20 cellular contexts compared by ENCODE assay signal in genomic region chrX:9257718-9258117, GRCh38.
DNase-seq lines count a peak whose midpoint lies in the region; ATAC-seq and TF ChIP-seq lines count a peak whose summit lies in the region.
"Had no signal": no experiment of that assay in that cellular context is flagged by ENCODE, and none has a peak within 500 bp of the region (broad histone marks: within the 10 kb centered on the region; RNA-seq: fewer than 3 reads in every experiment).

No MANE protein-coding gene starts in this region.

- H3K4me3 Mint-ChIP-seq in activated CD8-positive, alpha-beta T cell treated with anti-CD3 and anti-CD28 coated beads, Interleukin-2, amount 10 ng/mL, durations not matched to agents 7 days and 5 days, result no peak overlapping the region
- H3K4me3 Mint-ChIP-seq in stimulated activated naive CD8-positive, alpha-beta T cell treated with anti-CD3 and anti-CD28 coated beads, Interleukin-15, Interleukin-2, amounts not matched to agents 100 ng/mL and 50 ng/mL, for 24 hours, result peak overlapping the region; percentile 32
- H3K4me3 Mint-ChIP-seq: CD8-positive, alpha-beta T cell had no signal

- no peaks in the 10 kb centered on the region for H3K27me3 Mint-ChIP-seq in activated CD8-positive, alpha-beta T cell treated with anti-CD3 and anti-CD28 coated beads, Interleukin-2, amount 10 ng/mL, durations not matched to agents 7 days and 5 days (ENCODE audit: low read depth)
- H3K27me3 Mint-ChIP-seq in stimulated activated naive CD8-positive, alpha-beta T cell treated with anti-CD3 and anti-CD28 coated beads, Interleukin-15, Interleukin-2, amounts not matched to agents 100 ng/mL and 50 ng/mL, for 24 hours, result no peaks in the 10 kb centered on the region

- intact Hi-C loops in dorsolateral prefrontal cortex (cut with DNase I), result no loop called here

- TF ChIP-seq CTCF in dorsolateral prefrontal cortex (IDR thresholded peaks at IDR 0.05 in 54 of 56, conservative IDR thresholded peaks at IDR 0.05 in 2 of 56; ENCODE audit: low read depth in 1 of 56, partially characterized antibody in 56 of 56), result no peak

- DNase-seq in activated CD4-positive, alpha-beta T cell treated with anti-CD3 and anti-CD28 coated beads for 48 hours, result peak; percentile 24
- no peak for DNase-seq in activated CD4-positive, alpha-beta T cell treated with anti-CD3 and anti-CD28 coated beads for 4 hours
- no peak for DNase-seq in activated naive CD4-positive, alpha-beta T cell treated with anti-CD3 and anti-CD28 coated beads, Interleukin-2, amount 50 U/mL, for 72 hours (ENCODE audit: low spot score in 2 of 2)
- DNase-seq in activated naive CD4-positive, alpha-beta T cell treated with Interleukin-2 at 50 U/mL for 16 hours, result no peak
- DNase-seq in activated CD8-positive, alpha-beta T cell treated with anti-CD3 and anti-CD28 coated beads, Interleukin-2, amount 10 ng/mL, durations not matched to agents 7 days and 5 days, result no peak
- DNase-seq in dorsolateral prefrontal cortex, result no peak
- DNase-seq: AML-193; CD8-positive, alpha-beta T cell; DND-41; IMR-90; NCI-H1694; NCI-H2081; NCI-H2171; NCI-H345; NCI-H524; NCI-H774; NK-92 treated with Interleukin-12 subunit alpha and Interleukin-12 subunit beta, amount 100 ng/mL, for 24 hours had no signal

- no peak overlapping the region for H3K27ac ChIP-seq in dorsolateral prefrontal cortex
- H3K27ac ChIP-seq: KMS-11 had no signal

- CTCF ChIA-PET in activated CD8-positive, alpha-beta T cell treated with anti-CD3 and anti-CD28 coated beads, Interleukin-2, amount 10 ng/mL, durations not matched to agents 7 days and 5 days (lab: Charles Lee), result no interaction called here

- no peak overlapping the region for H3K27ac Mint-ChIP-seq in activated naive CD4-positive, alpha-beta T cell treated with anti-CD3 and anti-CD28 coated beads, Interleukin-2, amount 50 U/mL, for 72 hours
- H3K27ac Mint-ChIP-seq in activated CD8-positive, alpha-beta T cell treated with anti-CD3 and anti-CD28 coated beads, Interleukin-2, amount 10 ng/mL, durations not matched to agents 7 days and 5 days, result peak overlapping the region; percentile 15
- peak overlapping the region; percentile 92 for H3K27ac Mint-ChIP-seq in stimulated activated naive CD8-positive, alpha-beta T cell treated with anti-CD3 and anti-CD28 coated beads, Interleukin-15, Interleukin-2, amounts not matched to agents 100 ng/mL and 50 ng/mL, for 24 hours
- H3K27ac Mint-ChIP-seq: CD8-positive, alpha-beta T cell had no signal

- peak; percentile 49 to 55 for ATAC-seq in activated naive CD4-positive, alpha-beta T cell treated with anti-CD3 and anti-CD28 coated beads, Interleukin-2, amount 50 U/mL, for 72 hours
- ATAC-seq in activated CD8-positive, alpha-beta T cell treated with anti-CD3 and anti-CD28 coated beads, Interleukin-2, amount 10 ng/mL, durations not matched to agents 7 days and 5 days, result no peak
- ATAC-seq: CD8-positive, alpha-beta T cell; GM12878 had no signal

- H3K4me3 ChIP-seq in dorsolateral prefrontal cortex, result no peak overlapping the region
- H3K4me3 ChIP-seq: GM12878 had no signal

- H3K36me3 Mint-ChIP-seq in activated naive CD4-positive, alpha-beta T cell treated with anti-CD3 and anti-CD28 coated beads, Interleukin-2, amount 50 U/mL, for 72 hours, result peaks cover 17% of the 10 kb centered on the region in 2 donors
- H3K36me3 Mint-ChIP-seq in activated CD8-positive, alpha-beta T cell treated with anti-CD3 and anti-CD28 coated beads, Interleukin-2, amount 10 ng/mL, durations not matched to agents 7 days and 5 days (ENCODE audit: low read depth), result peaks cover 4% of the 10 kb centered on the region
- no peaks in the 10 kb centered on the region for H3K36me3 Mint-ChIP-seq in stimulated activated naive CD8-positive, alpha-beta T cell treated with anti-CD3 and anti-CD28 coated beads, Interleukin-15, Interleukin-2, amounts not matched to agents 100 ng/mL and 50 ng/mL, for 24 hours (ENCODE audit: low read depth)
- H3K36me3 Mint-ChIP-seq: CD8-positive, alpha-beta T cell had no signal

- peaks cover 0 to 40% (median 5%) of the 10 kb centered on the region in 45 donors for H3K27me3 ChIP-seq in dorsolateral prefrontal cortex

- POLR2A ChIA-PET in activated CD8-positive, alpha-beta T cell treated with anti-CD3 and anti-CD28 coated beads, Interleukin-2, amount 10 ng/mL, durations not matched to agents 7 days and 5 days (lab: Charles Lee), result no interaction called here

- peaks cover 8% of the 10 kb centered on the region for H3K4me1 Mint-ChIP-seq in activated CD8-positive, alpha-beta T cell treated with anti-CD3 and anti-CD28 coated beads, Interleukin-2, amount 10 ng/mL, durations not matched to agents 7 days and 5 days (ENCODE audit: low read depth)
- H3K4me1 Mint-ChIP-seq in stimulated activated naive CD8-positive, alpha-beta T cell treated with anti-CD3 and anti-CD28 coated beads, Interleukin-15, Interleukin-2, amounts not matched to agents 100 ng/mL and 50 ng/mL, for 24 hours (ENCODE audit: low read depth), result peaks cover 37% of the 10 kb centered on the region

- peaks cover 11 to 17% of the 10 kb centered on the region in 2 donors for H3K9me3 Mint-ChIP-seq in activated naive CD4-positive, alpha-beta T cell treated with anti-CD3 and anti-CD28 coated beads, Interleukin-2, amount 50 U/mL, for 72 hours
- peaks cover 10% of the 10 kb centered on the region for H3K9me3 Mint-ChIP-seq in activated CD8-positive, alpha-beta T cell treated with anti-CD3 and anti-CD28 coated beads, Interleukin-2, amount 10 ng/mL, durations not matched to agents 7 days and 5 days (ENCODE audit: insufficient read depth)
- H3K9me3 Mint-ChIP-seq in stimulated activated naive CD8-positive, alpha-beta T cell treated with anti-CD3 and anti-CD28 coated beads, Interleukin-15, Interleukin-2, amounts not matched to agents 100 ng/mL and 50 ng/mL, for 24 hours, result no peaks in the 10 kb centered on the region

Comparison
In these comparisons a context has a peak if more than half of its experiments do, and no peak if none do; other contexts are left out.
1. H3K27ac Mint-ChIP-seq: peak in activated CD8-positive, alpha-beta T cell treated with anti-CD3 and anti-CD28 coated beads, Interleukin-2, amount 10 ng/mL, durations not matched to agents 7 days and 5 days (single experiment) and stimulated activated naive CD8-positive, alpha-beta T cell treated with anti-CD3 and anti-CD28 coated beads, Interleukin-15, Interleukin-2, amounts not matched to agents 100 ng/mL and 50 ng/mL, for 24 hours (single experiment); none in activated naive CD4-positive, alpha-beta T cell treated with anti-CD3 and anti-CD28 coated beads, Interleukin-2, amount 50 U/mL, for 72 hours (0 of 2).